Comparison of ENCODE assay signal across 3 cellular contexts in genomic region chr9:107852891-107853290, GRCh38.
"Had no signal": no experiment of that assay in that cellular context is flagged by ENCODE, and none has a peak within 500 bp of the region (broad histone marks: within the 10 kb centered on the region; RNA-seq: fewer than 3 reads in every experiment).

No MANE protein-coding gene starts in this region.

- DNase-seq: GDM1, GF-D8 had no signal

- H3K4me3 ChIP-seq: GM12878 had no signal
